In genomic region chrX:146056511-146057081, GRCh38 we compare ENCODE assay signal across 27 cellular contexts.
"Had no signal": no experiment of that assay in that cellular context is flagged by ENCODE, and none has a peak within 500 bp of the region (broad histone marks: within the 10 kb centered on the region; RNA-seq: fewer than 3 reads in every experiment).

No MANE protein-coding gene starts in this region.

- H3K4me3 ChIP-seq: SJCRH30, SK-N-MC had no signal

- H3K36me3 ChIP-seq: brain microvascular endothelial cell, SJCRH30 had no signal

- H3K4me1 ChIP-seq: SJCRH30 had no signal

- H3K9me3 ChIP-seq: SJCRH30 had no signal

- H3K27me3 ChIP-seq: brain microvascular endothelial cell, SJCRH30 had no signal

- ATAC-seq: activated naive CD8-positive, alpha-beta T cell treated with anti-CD3 and anti-CD28 coated beads, Interleukin-2, amount 50 U/mL, for 24 hours; Panc1 had no signal

- H3K27ac ChIP-seq: brain microvascular endothelial cell, SJCRH30, SK-N-MC, VCaP had no signal

- DNase-seq: activated B cell treated with CpG ODN at 0.5 μM for 24 hours; activated CD4-positive, alpha-beta memory T cell treated with anti-CD3 and anti-CD28 coated beads for 36 hours; activated CD4-positive, alpha-beta T cell treated with anti-CD3 and anti-CD28 coated beads for 4 hours; activated CD4-positive, alpha-beta T cell treated with anti-CD3 and anti-CD28 coated beads, Interleukin-2, amount 50 U/mL, for 1 hour; activated CD4-positive, CD25-positive, alpha-beta regulatory T cell treated with anti-CD3 and anti-CD28 coated beads, Interleukin-2, amount 50 U/mL, for 72 hours; activated CD8-positive, alpha-beta memory T cell treated with anti-CD3 and anti-CD28 coated beads, Interleukin-2, amount 50 U/mL, for 48 hours; activated effector memory CD4-positive, alpha-beta T cell treated with Interleukin-2 at 50 U/mL for 16 hours; activated naive CD4-positive, alpha-beta T cell treated with anti-CD3 and anti-CD28 coated beads, Interleukin-2, amount 10 ng/mL, durations not matched to agents 7 days and 5 days; activated naive CD8-positive, alpha-beta T cell treated with anti-CD3 and anti-CD28 coated beads, Interleukin-2, amount 50 U/mL, for 24 hours; activated T-cell treated with anti-CD3 and anti-CD28 coated beads, Interleukin-2, amount 50 U/mL, for 48 hours; anterior cingulate cortex; brain microvascular endothelial cell; central memory CD4-positive, alpha-beta T cell; NCI-H1048; NCI-H1105 treated with DMSO at 0.1 percent for 48 hours; NCI-H1436; NCI-H1694 treated with DMSO at 0.1 percent for 48 hours; NCI-H2029; NCI-H446; NCI-H510A treated with DMSO at 0.1 percent for 48 hours; NCI-H69; NCI-H82; SHP77; SJCRH30 had no signal
